ENCODE assay signal across 12 cellular contexts in the genomic region with DNA sequence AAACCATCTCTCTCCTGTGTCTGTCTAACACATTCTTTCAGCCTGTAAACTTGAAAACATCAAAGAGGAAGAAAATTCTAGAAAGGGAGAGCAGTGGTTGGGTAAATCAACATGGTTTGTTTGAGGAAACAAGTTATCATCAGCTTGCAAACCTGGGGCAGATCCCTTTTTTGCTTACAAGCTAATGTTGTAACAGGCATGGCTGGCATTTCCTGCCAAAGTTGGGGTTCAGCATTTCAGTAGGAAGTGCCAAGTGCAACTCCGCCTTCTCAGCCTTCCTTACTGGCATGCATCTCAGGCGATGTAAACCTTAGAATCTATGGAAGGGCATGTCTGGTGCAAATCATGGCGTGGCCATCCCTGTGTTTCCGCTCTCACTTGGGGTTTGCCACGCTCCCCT.
DNase-seq lines count a peak whose midpoint lies in the region; ATAC-seq lines count a peak whose summit lies in the region.
"Had no signal": no experiment of that assay in that cellular context is flagged by ENCODE, and none has a peak within 500 bp of the region (broad histone marks: within the 10 kb centered on the region; RNA-seq: fewer than 3 reads in every experiment).

No MANE protein-coding gene starts in this region.

- DNase-seq in CD1c-positive myeloid dendritic cell (ENCODE audit: extremely low spot score), result peak; percentile 79
- DNase-seq in RPMI8226, result peak; percentile 40
- DNase-seq in iris pigment epithelial cell (ENCODE audit: low read depth), result peak; percentile 53
- DNase-seq in sciatic nerve (ENCODE audit: low spot score), result no peak
- no peak for DNase-seq in foreskin melanocyte
- DNase-seq in activated effector memory CD4-positive, alpha-beta T cell treated with Interleukin-2 at 50 U/mL for 16 hours, result no peak
- DNase-seq: CD4-positive, CD25-positive, alpha-beta regulatory T cell; effector CD4-positive, alpha-beta T cell; NCI-H2081 treated with DMSO at 0.1 percent for 48 hours; uterus had no signal

- ATAC-seq in sciatic nerve (peak; percentile 35), HG03039 (IDR thresholded peaks at IDR 0.05; ENCODE audit: unreplicated experiment) (no peak), HG02981 (IDR thresholded peaks at IDR 0.05; ENCODE audit: unreplicated experiment) (no peak)

- intact Hi-C loops in sciatic nerve (cut with DNase I), result no loop called here

Comparison
In these comparisons a context has a peak if more than half of its experiments do, and no peak if none do; other contexts are left out.
1. DNase-seq: peak in CD1c-positive myeloid dendritic cell (single experiment), RPMI8226 (single experiment) and iris pigment epithelial cell (single experiment); none in sciatic nerve (single experiment), foreskin melanocyte (single experiment) and activated effector memory CD4-positive, alpha-beta T cell treated with Interleukin-2 at 50 U/mL for 16 hours (single experiment).